8 cellular contexts compared by ENCODE assay signal in genomic region chr11:63938481-63939350, GRCh38. TPM values are rescaled to one million over a fixed set of nuclear protein-coding genes. Genes with fewer than 3 reads are reported as not detected.
DNase-seq lines count a peak whose midpoint lies in the region; ATAC-seq and TF ChIP-seq lines count a peak whose summit lies in the region.

Gene NAA40, plus strand, starts transcription at chr11:63939002. Its CDS starts 95 bp downstream, at chr11:63939097.

- H3K27me3 Mint-ChIP-seq in T-cell = no peaks in the 10 kb centered on the region

- CTCF ChIA-PET in T-cell (lab: Charles Lee) = interaction anchor here in 1 of 2 donors (0.6 kb wide), 1 partner anchor 225 kb away, joined by 4 read pairs; no protein-coding TSS in a partner anchor

- H3K4me3 Mint-ChIP-seq in T-cell = peak within 1 kb of the TSS; percentile 89 to 96 (median 90)

- H3K27me3 ChIP-seq in adrenal gland = no peaks in the 10 kb centered on the region
- H3K27me3 ChIP-seq in heart right ventricle = no peaks in the 10 kb centered on the region
- no peaks in the 10 kb centered on the region for H3K27me3 ChIP-seq in prostate gland (replicated peaks; ENCODE audit: insufficient read depth)

- H3K9me3 ChIP-seq in adrenal gland (replicated peaks in 1 of 3) = no peaks in the 10 kb centered on the region
- no peaks in the 10 kb centered on the region for H3K9me3 ChIP-seq in heart right ventricle
- H3K9me3 ChIP-seq in prostate gland = no peaks in the 10 kb centered on the region

- ATAC-seq in HG02870 (IDR thresholded peaks at IDR 0.05; ENCODE audit: unreplicated experiment) = peak; percentile 85
- ATAC-seq in T-cell (replicated peaks in 1 of 4) = peak; percentile 87 to 89 (median 88)
- ATAC-seq in heart right ventricle = peak; percentile 93 to 96 (median 95)

- H3K36me3 ChIP-seq in adrenal gland (replicated peaks in 1 of 2) (no peaks in the 10 kb centered on the region), heart right ventricle (no peaks in the 10 kb centered on the region), prostate gland (no peaks in the 10 kb centered on the region), urinary bladder (ENCODE audit: insufficient read depth) (no peaks in the 10 kb centered on the region)

- POLR2A ChIA-PET in T-cell (lab: Charles Lee) = interaction anchor here in 1 of 2 donors (0.5 to 0.6 kb wide), 2 partner anchors 9 to 123 kb away, joined by 4 to 6 read pairs; no protein-coding TSS in a partner anchor

- peak; percentile 26 to 48 for TF ChIP-seq POLR2A in adrenal gland (IDR thresholded peaks at IDR 0.05)
- TF ChIP-seq POLR2A in prostate gland (IDR thresholded peaks at IDR 0.05) = no peak

- intact Hi-C loops in adrenal gland (cut with DNase I) = no loop called here
- intact Hi-C loops in heart right ventricle (cut with DNase I) = loop anchor here in 2 of 10 donors (2.0 kb wide), 3 partner anchors 18 to 66 kb away; no protein-coding TSS in a partner anchor
- intact Hi-C loops in prostate gland (cut with DNase I) = no loop called here

- H3K4me3 ChIP-seq in adrenal gland (peak within 1 kb of the TSS in 3 of 4 donors; percentile 52 to 68 (median 64)), heart right ventricle (peak within 1 kb of the TSS; percentile 53 to 92 (median 72)), prostate gland (peak within 1 kb of the TSS; percentile 54 to 69), urinary bladder (ENCODE audit: low read depth, low read length) (peak within 1 kb of the TSS; percentile 70)

- DNase-seq in GM13977 (ENCODE audit: low spot score) (peak; percentile 99), NCI-H146 (lab: John Stamatoyannopoulos, UW) (peak; percentile 98), T-cell (peak; percentile 70 to 91 (median 84)), adrenal gland (peak; percentile 95 to 96 (median 96)), heart right ventricle (peak; percentile 86 to 91), prostate gland (ENCODE audit: low spot score) (peak; percentile 86)

- peaks cover 17 to 27% (median 22%) of the 10 kb centered on the region in 3 donors for H3K4me1 Mint-ChIP-seq in T-cell

- peak within 1 kb of the TSS; percentile 82 for H3K27ac Mint-ChIP-seq in T-cell

- 0% methylated on average over 17 to 80 of the region's 86 CpGs for WGBS in adrenal gland, 4 donors
- 0 to 1% methylated on average over 67 to 85 of the region's 86 CpGs for WGBS in heart right ventricle, 2 donors
- under 1% methylated on average over 64 of the region's 86 CpGs for WGBS in prostate gland
- WGBS in urinary bladder = under 1% methylated on average over 84 of the region's 86 CpGs

- H3K36me3 Mint-ChIP-seq in T-cell = no peaks in the 10 kb centered on the region

- H3K27ac ChIP-seq in adrenal gland (peak within 1 kb of the TSS in 3 of 5 donors; percentile 28 to 77 (median 50)), heart right ventricle (peak within 1 kb of the TSS; percentile 49 to 83 (median 75)), prostate gland (peak within 1 kb of the TSS; percentile 66 to 71), urinary bladder (ENCODE audit: low read depth) (no peak within 1 kb of the TSS)

- in situ Hi-C loops in GM13977 (cut with MboI; ENCODE audit: low pct_unique_long_range_greater_than_20kb, low sequenced_read_pairs, unreplicated experiment) = no loop called here

- H3K9me3 Mint-ChIP-seq in T-cell = no peaks in the 10 kb centered on the region

- TF ChIP-seq CTCF in GM13977 (IDR thresholded peaks at IDR 0.05; ENCODE audit: extremely low read depth, insufficient read depth, missing control alignments) (peak; percentile 10), adrenal gland (IDR thresholded peaks at IDR 0.05) (peak in 1 of 6 experiments; percentile 1), heart right ventricle (IDR thresholded peaks at IDR 0.05) (peak in 5 of 9 donors; percentile 6 to 26 (median 12)), prostate gland (IDR thresholded peaks at IDR 0.05) (peak in 2 of 4 experiments; percentile 37 to 47)

- H3K4me1 ChIP-seq in adrenal gland (replicated peaks in 1 of 2) (peaks cover 6 to 22% of the 10 kb centered on the region in 2 donors), heart right ventricle (peaks cover 0 to 38% (median 23%) of the 10 kb centered on the region in 9 donors), prostate gland (replicated peaks) (no peaks in the 10 kb centered on the region), urinary bladder (ENCODE audit: insufficient read depth) (no peaks in the 10 kb centered on the region)

RNA-seq across cellular contexts. Expression of gene NAA40, which starts in this region (rescaled TPM):
- total RNA-seq in T-cell (10 to 100 TPM; 19.0 to 27.5 (median 23.5) TPM), adrenal gland (10 to 100 TPM; 11.6 to 61.3 (median 20.0) TPM), heart right ventricle (10 to 100 TPM; 13.0 to 26.4 (median 19.7) TPM), prostate gland (10 to 100 TPM; 23.3 to 24.7 TPM), urinary bladder (13.6 TPM)
- polyA plus RNA-seq in adrenal gland (10 to 100 TPM; 13.0 to 37.0 (median 29.7) TPM), heart right ventricle (10 to 100 TPM; 13.9 to 38.8 TPM), urinary bladder (8.2 TPM)
